Comparison of ENCODE assay signal across 16 cellular contexts in genomic region chr3:191065183-191065805, GRCh38.
DNase-seq lines count a peak whose midpoint lies in the region; ATAC-seq and TF ChIP-seq lines count a peak whose summit lies in the region.
"Had no signal": no experiment of that assay in that cellular context is flagged by ENCODE, and none has a peak within 500 bp of the region (broad histone marks: within the 10 kb centered on the region; RNA-seq: fewer than 3 reads in every experiment).

No MANE protein-coding gene starts in this region.

- DNase-seq in NCI-H2171 treated with DMSO at 0.1 percent for 48 hours (lab: John Stamatoyannopoulos, UW) (peak; percentile 1), NCI-H2171 (lab: John Stamatoyannopoulos, UW) (no peak), LHCN-M2 (ENCODE audit: low read depth) (peak; percentile 68), choroid plexus epithelial cell (ENCODE audit: low read depth) (peak; percentile 65), renal cortical epithelial cell (ENCODE audit: low read depth) (peak; percentile 53), kidney glomerular epithelial cell (lab: John Stamatoyannopoulos, UW) (no peak), amygdala (lab: John Stamatoyannopoulos, UW) (no peak)
- DNase-seq: 8988T; activated naive CD8-positive, alpha-beta T cell treated with anti-CD3 and anti-CD28 coated beads, Interleukin-2, amount 10 ng/mL, durations not matched to agents 7 days and 5 days; CD4-positive, alpha-beta memory T cell; hippocampal formation; naive thymus-derived CD8-positive, alpha-beta T cell; NCI-H2081; NCI-H748 treated with DMSO at 0.1 percent for 48 hours; substantia nigra had no signal

- no peak for TF ChIP-seq CTCF in choroid plexus epithelial cell (conservative IDR thresholded peaks at IDR 0.05; ENCODE audit: low read depth, low read length)

- H3K4me3 ChIP-seq in choroid plexus epithelial cell (ENCODE audit: low read depth, low read length) = no peak overlapping the region

- no peak for TF ChIP-seq POLR2A in GM18505 (IDR thresholded peaks at IDR 0.05; ENCODE audit: borderline replicate concordance, extremely low read depth, insufficient read depth, insufficient read length)

- ATAC-seq in GM18505 (IDR thresholded peaks at IDR 0.05; ENCODE audit: unreplicated experiment) = no peak
- ATAC-seq: naive thymus-derived CD8-positive, alpha-beta T cell had no signal

Comparison
In these comparisons a context has a peak if more than half of its experiments do, and no peak if none do; other contexts are left out.
1. DNase-seq: peak in NCI-H2171 treated with DMSO at 0.1 percent for 48 hours (single experiment), LHCN-M2 (single experiment), choroid plexus epithelial cell (single experiment) and renal cortical epithelial cell (single experiment); none in NCI-H2171 (single experiment), kidney glomerular epithelial cell (single experiment) and amygdala (0 of 56).